Comparison of ENCODE assay signal across 10 cellular contexts in the genomic region with DNA sequence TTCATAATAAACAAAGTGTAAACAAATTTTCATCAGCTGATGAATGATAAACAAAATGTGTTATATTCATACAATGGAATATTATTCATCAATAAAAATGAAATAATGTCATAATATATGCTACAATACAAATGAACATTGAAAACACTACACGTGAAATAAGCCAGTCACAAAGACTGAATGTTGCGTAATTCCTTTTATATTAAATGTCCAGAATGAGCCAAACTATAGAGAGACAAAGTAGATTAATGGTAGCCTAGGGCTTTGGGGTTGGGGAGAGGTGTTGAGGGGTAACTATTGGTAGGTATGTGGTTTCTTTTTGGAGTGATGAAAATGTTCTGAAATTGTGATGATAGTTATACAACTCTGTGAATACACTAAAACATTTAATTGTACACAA.
"Had no signal": no experiment of that assay in that cellular context is flagged by ENCODE, and none has a peak within 500 bp of the region (broad histone marks: within the 10 kb centered on the region; RNA-seq: fewer than 3 reads in every experiment).

No MANE protein-coding gene starts in this region.

- FAIRE-seq: H54 had no signal

- H3K4me3 ChIP-seq: GM23248, GM23338, HAP-1 had no signal

- H2AFZ ChIP-seq: GM23248, GM23338 had no signal

- H3K9me3 ChIP-seq: HAP-1 had no signal

- H3K36me3 ChIP-seq: HAP-1 had no signal

- DNase-seq: GM23248, GOT3, H7, H9, HCEC 1CT, HFFc6 had no signal

- ATAC-seq: GM23338, HCT116 had no signal

- H3K9ac ChIP-seq: GM23248 had no signal

- H3K27ac ChIP-seq: GM23248 had no signal

- H3K4me2 ChIP-seq: GM23338 had no signal
